ENCODE assay signal across 21 cellular contexts in genomic region chr11:119723243-119723951, GRCh38. TPM values are rescaled to one million over a fixed set of nuclear protein-coding genes. Genes with fewer than 3 reads are reported as not detected.
A peak's percentile ranks its signal among the peaks of the same experiment; 100 is the strongest.
DNase-seq lines count a peak whose midpoint lies in the region; ATAC-seq and TF ChIP-seq lines count a peak whose summit lies in the region.
"Had no signal": no experiment of that assay in that cellular context is flagged by ENCODE, and none has a peak within 500 bp of the region (broad histone marks: within the 10 kb centered on the region; RNA-seq: fewer than 3 reads in every experiment).

No MANE protein-coding gene starts in this region.

- intact Hi-C loops in right cardiac atrium (cut with DNase I) = loop anchor here in 1 of 4 donors (10.0 kb wide), 1 partner anchor 239 kb away; no protein-coding TSS in a partner anchor

- H3K9ac ChIP-seq in SU-DHL-6 (ENCODE audit: low read length) (no peak overlapping the region), iPS-20b (ENCODE audit: low read depth, low read length) (0 out of 2 replicates have a peak overlapping the region, but pooled peaks have one; percentile 17)

- H3K9me2 ChIP-seq in SU-DHL-6 (replicated peaks; ENCODE audit: insufficient read depth, low read length) = no peaks in the 10 kb centered on the region

- peak overlapping the region; percentile 14 for H3K4me2 ChIP-seq in SU-DHL-6 (ENCODE audit: low read depth, low read length, poor library complexity, severe bottlenecking)

- no peaks in the 10 kb centered on the region; the same call in 1 of the 2 replicates for H3K27me3 ChIP-seq in H7 (ENCODE audit: control insufficient read depth, insufficient read depth, low read length)
- no peaks in the 10 kb centered on the region for H3K27me3 ChIP-seq in SU-DHL-6 (ENCODE audit: low read length)
- no peaks in the 10 kb centered on the region for H3K27me3 ChIP-seq in iPS-20b (ENCODE audit: insufficient read depth, low read length)
- H3K27me3 ChIP-seq in right cardiac atrium (ENCODE audit: control insufficient read depth, insufficient read depth) = no peaks in the 10 kb centered on the region
- H3K27me3 ChIP-seq: ascending aorta had no signal

- H3K36me3 ChIP-seq in H7 (replicated peaks; ENCODE audit: control insufficient read depth, insufficient read depth, low read length) (no peaks in the 10 kb centered on the region; the same call in none of the 2 replicates), SU-DHL-6 (ENCODE audit: low read length) (no peaks in the 10 kb centered on the region), iPS-20b (ENCODE audit: insufficient read depth, low read depth, low read length) (peaks cover 17% of the 10 kb centered on the region; the same call in 1 of the 2 replicates)
- H3K36me3 ChIP-seq: ascending aorta had no signal

- H4K20me1 ChIP-seq in SU-DHL-6 (ENCODE audit: low read depth, low read length) = peaks cover 19% of the 10 kb centered on the region

- WGBS in right cardiac atrium = 71% methylated on average over 6 of the region's 6 CpGs

- no peak overlapping the region for H3K4me3 ChIP-seq in H7 (ENCODE audit: insufficient read depth, low read depth, low read length)
- no peak overlapping the region for H3K4me3 ChIP-seq in SU-DHL-6 (ENCODE audit: insufficient read depth, low read length, poor library complexity, severe bottlenecking)
- no peak overlapping the region for H3K4me3 ChIP-seq in iPS-20b (ENCODE audit: low read length)
- H3K4me3 ChIP-seq in right cardiac atrium (ENCODE audit: low read length) = no peak overlapping the region
- H3K4me3 ChIP-seq: ascending aorta had no signal

- peak; percentile 26 for DNase-seq in DMS 273 (lab: John Stamatoyannopoulos, UW; ENCODE audit: unreplicated experiment)
- DNase-seq in DMS 273 treated with DMSO at 0.1 percent for 48 hours (lab: John Stamatoyannopoulos, UW) = no peak
- DNase-seq in H7 = peak; percentile 54
- no peak for DNase-seq in mucosa of gallbladder (ENCODE audit: low spot score)
- no peak for DNase-seq in right cardiac atrium
- DNase-seq in NCI-H2029 treated with DMSO at 0.1 percent for 48 hours (lab: John Stamatoyannopoulos, UW) = no peak
- DNase-seq: activated B cell treated with CpG ODN at 0.5 μM for 24 hours; activated CD4-positive, alpha-beta T cell treated with anti-CD3 and anti-CD28 coated beads, Interleukin-2, amount 50 U/mL, for 4 hours; activated CD8-positive, alpha-beta memory T cell treated with anti-CD3 and anti-CD28 coated beads, Interleukin-2, amount 50 U/mL, for 48 hours; CD4-positive, alpha-beta T cell; glutamatergic neuron; IMR-90; occipital lobe; stimulated activated CD4-positive, alpha-beta T cell treated with anti-CD3 and anti-CD28 coated beads, Interleukin-1b, Interleukin-23, amount 100 ng/mL, for 48 hours; T1000; trophoblast cell had no signal

- H2AFZ ChIP-seq in SU-DHL-6 (ENCODE audit: low read depth, low read length, severe bottlenecking) = no peak overlapping the region

- H3K4me1 ChIP-seq in iPS-20b (ENCODE audit: insufficient read depth, low read length) (peaks cover 42% of the 10 kb centered on the region), right cardiac atrium (ENCODE audit: control insufficient read depth, insufficient read depth, low read length) (no peaks in the 10 kb centered on the region)

- H3K79me2 ChIP-seq in SU-DHL-6 (ENCODE audit: insufficient read depth, low read length) = peaks cover 58% of the 10 kb centered on the region

- H3K9me3 ChIP-seq in SU-DHL-6 (ENCODE audit: insufficient read depth, low read length) (no peaks in the 10 kb centered on the region), iPS-20b (ENCODE audit: insufficient read depth, low read depth, low read length) (no peaks in the 10 kb centered on the region), right cardiac atrium (ENCODE audit: control insufficient read depth, low read length) (no peaks in the 10 kb centered on the region)
- H3K9me3 ChIP-seq: ascending aorta had no signal

- H3K27ac ChIP-seq in SU-DHL-6 (ENCODE audit: low read depth, low read length) (no peak overlapping the region), iPS-20b (ENCODE audit: low read length) (no peak overlapping the region), right cardiac atrium (ENCODE audit: low read length) (no peak overlapping the region)
- H3K27ac ChIP-seq: 22Rv1, ascending aorta had no signal

- no peaks in the 10 kb centered on the region; the same call in 1 of the 2 replicates for H3F3A ChIP-seq in SU-DHL-6 (ENCODE audit: insufficient read depth)

- no peak for TF ChIP-seq CTCF in SU-DHL-6 (IDR thresholded peaks at IDR 0.05; ENCODE audit: insufficient read depth, low read length, poor library complexity, severe bottlenecking)

- no peak for ATAC-seq in right cardiac atrium
- ATAC-seq: activated T-helper 17 cell treated with anti-CD3 and anti-CD28 coated beads, Interleukin-2, amount 50 U/mL, for 72 hours had no signal

RNA-seq across cellular contexts. Expression of gene NECTIN1, which starts 5.6 kb away (rescaled TPM):
- 20.9 and 24.6 TPM in 2 replicates for total RNA-seq in H7 (2014; rRNA removed; shearing (Covaris generic))
- total RNA-seq in mucosa of gallbladder (13.2 TPM), right cardiac atrium (10 to 100 TPM in 2 of 4 donors, 1 to 10 TPM in 2; 5.2 to 14.5 (median 10.8) TPM)
- polyA plus RNA-seq in right cardiac atrium = 6.3 TPM

Comparison
In these comparisons a context has a peak if more than half of its experiments do, and no peak if none do; other contexts are left out.
1. DNase-seq: peak in DMS 273 (single experiment) and H7 (single experiment); none in DMS 273 treated with DMSO at 0.1 percent for 48 hours (single experiment), mucosa of gallbladder (single experiment), right cardiac atrium (0 of 3) and NCI-H2029 treated with DMSO at 0.1 percent for 48 hours (single experiment).